ENCODE assay signal across 8 cellular contexts in genomic region chr5:88875609-88876234, GRCh38. TPM values are rescaled to one million over a fixed set of nuclear protein-coding genes. Genes with fewer than 3 reads are reported as not detected.
DNase-seq lines count a peak whose midpoint lies in the region; ATAC-seq and TF ChIP-seq lines count a peak whose summit lies in the region.

No MANE protein-coding gene starts in this region.

- no peaks in the 10 kb centered on the region for H3K27me3 ChIP-seq in adrenal gland
- no peaks in the 10 kb centered on the region for H3K27me3 ChIP-seq in osteoblast (ENCODE audit: insufficient read depth, low read length)

- no peaks in the 10 kb centered on the region for H4K20me1 ChIP-seq in osteoblast (ENCODE audit: insufficient read depth, low read length)

- CTCF ChIA-PET in WTC11 (lab: Charles Lee): interaction anchor here (0.6 to 1.3 kb wide), 2 partner anchors 53 to 151 kb away, joined by 3 read pairs; no protein-coding TSS in a partner anchor

- H3K4me2 ChIP-seq in osteoblast (ENCODE audit: insufficient read depth, low read length): peak overlapping the region; percentile 80

- no peak for TF ChIP-seq CTCF in adrenal gland (IDR thresholded peaks at IDR 0.05)
- no peak for TF ChIP-seq CTCF in osteoblast (IDR thresholded peaks at IDR 0.05; ENCODE audit: extremely low read depth, low read depth, low read length)
- no peak for TF ChIP-seq CTCF in WTC11 (IDR thresholded peaks at IDR 0.05)

- H3K27ac ChIP-seq in adrenal gland (peak overlapping the region in 4 of 5 donors; percentile 11 to 57 (median 42)), osteoblast (ENCODE audit: low read depth, low read length) (peak overlapping the region; percentile 68)

- H3K4me3 ChIP-seq in adrenal gland (peak overlapping the region in 1 of 4 donors; percentile 8), osteoblast (ENCODE audit: insufficient read depth, low read length) (peak overlapping the region; percentile 52)

- no peak overlapping the region; the same call in 1 of the 2 replicates for H3K27ac Mint-ChIP-seq in WTC11
- H3K27ac Mint-ChIP-seq in stimulated activated effector memory CD8-positive, alpha-beta T cell treated with anti-CD3 and anti-CD28 coated beads, Interleukin-12 subunit alpha, Interleukin-12 subunit beta, amount 100 ng/mL, for 72 hours: no peak overlapping the region

- no peaks in the 10 kb centered on the region for H3K36me3 Mint-ChIP-seq in WTC11
- no peaks in the 10 kb centered on the region for H3K36me3 Mint-ChIP-seq in stimulated activated effector memory CD8-positive, alpha-beta T cell treated with anti-CD3 and anti-CD28 coated beads, Interleukin-12 subunit alpha, Interleukin-12 subunit beta, amount 100 ng/mL, for 72 hours

- H3K27me3 Mint-ChIP-seq in WTC11 (ENCODE audit: low read depth): no peaks in the 10 kb centered on the region

- no peaks in the 10 kb centered on the region for H3K9me3 Mint-ChIP-seq in WTC11
- peaks cover 5% of the 10 kb centered on the region for H3K9me3 Mint-ChIP-seq in stimulated activated effector memory CD8-positive, alpha-beta T cell treated with anti-CD3 and anti-CD28 coated beads, Interleukin-12 subunit alpha, Interleukin-12 subunit beta, amount 100 ng/mL, for 72 hours

- DNase-seq in adrenal gland: peak in 3 of 7 donors; percentile 17 to 34 (median 25)
- no peak for DNase-seq in osteoblast (ENCODE audit: insufficient read length, low spot score, missing footprints)
- no peak for DNase-seq in WTC11 (ENCODE audit: low spot score)
- DNase-seq in stimulated activated effector memory CD8-positive, alpha-beta T cell treated with anti-CD3 and anti-CD28 coated beads, Interleukin-12 subunit alpha, Interleukin-12 subunit beta, amount 100 ng/mL, for 72 hours (ENCODE audit: low spot score in 2 of 2): no peak

- ATAC-seq in GM18870 (IDR thresholded peaks at IDR 0.05; ENCODE audit: unreplicated experiment): peak; percentile 40
- ATAC-seq in HG03175 (IDR thresholded peaks at IDR 0.05; ENCODE audit: unreplicated experiment): peak; percentile 42
- no peak for ATAC-seq in GM18861 (IDR thresholded peaks at IDR 0.05; ENCODE audit: unreplicated experiment)
- no peak for ATAC-seq in WTC11
- ATAC-seq in stimulated activated effector memory CD8-positive, alpha-beta T cell treated with anti-CD3 and anti-CD28 coated beads, Interleukin-12 subunit alpha, Interleukin-12 subunit beta, amount 100 ng/mL, for 72 hours: no peak
- no peak for ATAC-seq in HG03139 (IDR thresholded peaks at IDR 0.05; ENCODE audit: unreplicated experiment)

- intact Hi-C loops in adrenal gland (cut with DNase I): no loop called here

- no peaks in the 10 kb centered on the region for H3K36me3 ChIP-seq in adrenal gland (replicated peaks in 1 of 2)
- no peaks in the 10 kb centered on the region for H3K36me3 ChIP-seq in osteoblast (ENCODE audit: insufficient read depth, low read length)

- 34 to 42% (median 37%) methylated on average over 2 of the region's 2 CpGs for WGBS in adrenal gland, 4 donors

- H3K9me3 ChIP-seq in adrenal gland (replicated peaks in 1 of 3) (peaks cover 0 to 4% (median 0%) of the 10 kb centered on the region in 3 donors), osteoblast (ENCODE audit: low read depth, low read length) (no peaks in the 10 kb centered on the region)

- peaks cover 44% of the 10 kb centered on the region for H3K79me2 ChIP-seq in osteoblast (ENCODE audit: insufficient read depth, low read length)

- peak overlapping the region; percentile 42 for H2AFZ ChIP-seq in osteoblast (ENCODE audit: low read length)

- POLR2A ChIA-PET in WTC11 (lab: Charles Lee): interaction anchor here (0.6 kb wide), 1 partner anchor 1237 kb away, joined by 3 read pairs; no protein-coding TSS in a partner anchor

- H3K4me1 ChIP-seq in adrenal gland (replicated peaks in 1 of 2): peaks cover 22 to 62% of the 10 kb centered on the region in 2 donors
- peaks cover 27% of the 10 kb centered on the region for H3K4me1 ChIP-seq in osteoblast (ENCODE audit: insufficient read depth, low read length)

- H3K4me3 Mint-ChIP-seq in WTC11: no peak overlapping the region
- H3K4me3 Mint-ChIP-seq in stimulated activated effector memory CD8-positive, alpha-beta T cell treated with anti-CD3 and anti-CD28 coated beads, Interleukin-12 subunit alpha, Interleukin-12 subunit beta, amount 100 ng/mL, for 72 hours: no peak overlapping the region

- no peaks in the 10 kb centered on the region; the same call in 1 of the 2 replicates for H3K4me1 Mint-ChIP-seq in WTC11
- no peaks in the 10 kb centered on the region for H3K4me1 Mint-ChIP-seq in stimulated activated effector memory CD8-positive, alpha-beta T cell treated with anti-CD3 and anti-CD28 coated beads, Interleukin-12 subunit alpha, Interleukin-12 subunit beta, amount 100 ng/mL, for 72 hours

- no peak for TF ChIP-seq POLR2A in adrenal gland (IDR thresholded peaks at IDR 0.05)

TF ChIP-seq in WTC11, 78 proteins besides CTCF, POLR2A, EP300 and RAD21 (continues in another document):
- TF ChIP-seq MXD4 (CRISPR knock-in tag; IDR thresholded peaks at IDR 0.05; ENCODE audit: borderline replicate concordance) (no peak), MYBL2 (CRISPR knock-in tag; IDR thresholded peaks at IDR 0.05) (no peak), TEAD4 (CRISPR knock-in tag; IDR thresholded peaks at IDR 0.05) (no peak), ZNF263 (CRISPR knock-in tag; IDR thresholded peaks at IDR 0.05; ENCODE audit: low read depth) (no peak), NR2C2 (CRISPR knock-in tag; IDR thresholded peaks at IDR 0.05) (no peak), ATF6 (CRISPR knock-in tag; IDR thresholded peaks at IDR 0.05) (no peak), ETV6 (CRISPR knock-in tag; IDR thresholded peaks at IDR 0.05) (no peak), ZMAT4 (CRISPR knock-in tag; IDR thresholded peaks at IDR 0.05) (no peak), HMGA2 (CRISPR knock-in tag; IDR thresholded peaks at IDR 0.05) (no peak), IRF1 (CRISPR knock-in tag; IDR thresholded peaks at IDR 0.05) (no peak), PRDM15 (CRISPR knock-in tag; IDR thresholded peaks at IDR 0.05) (no peak), ZNF671 (CRISPR knock-in tag; IDR thresholded peaks at IDR 0.05) (no peak)

RNA-seq across cellular contexts. Expression of gene MEF2C, which starts 7.3 kb away (rescaled TPM):
- 100 to 1,000 TPM in 2 of 8 donors, 10 to 100 TPM in 6; 43.6 to 172 (median 79.4) TPM for total RNA-seq in adrenal gland
- polyA plus RNA-seq in adrenal gland: 10 to 100 TPM; 26.8 to 63.7 (median 36.4) TPM
- 9.4 and 13.4 TPM in 2 replicates for total RNA-seq in osteoblast
- total RNA-seq in WTC11 (2021): 1.4 to 3.6 TPM (median 1.7 TPM) in 3 replicates

Comparison
In these comparisons a context has a peak if more than half of its experiments do, and no peak if none do; other contexts are left out.
1. ATAC-seq: peak in GM18870 (single experiment) and HG03175 (single experiment); none in GM18861 (single experiment), WTC11 (single experiment), stimulated activated effector memory CD8-positive, alpha-beta T cell treated with anti-CD3 and anti-CD28 coated beads, Interleukin-12 subunit alpha, Interleukin-12 subunit beta, amount 100 ng/mL, for 72 hours (single experiment) and HG03139 (single experiment).